1 cellular context compared by ENCODE assay signal in genomic region chr16:3021449-3022207, GRCh38.
TF ChIP-seq lines count a peak whose summit lies in the region.

No MANE protein-coding gene starts in this region.

TF ChIP-seq in K562, 482 proteins besides CTCF, POLR2A, EP300 and RAD21 (continued from another document and continues in another):
- TF ChIP-seq ZNF609 (CRISPR knock-in tag; IDR thresholded peaks at IDR 0.05; ENCODE audit: borderline replicate concordance) (no peak), HNRNPUL1 (IDR thresholded peaks at IDR 0.05; ENCODE audit: low read length) (no peak), NKRF (IDR thresholded peaks at IDR 0.05; ENCODE audit: borderline replicate concordance) (0 out of 2 replicates have a peak, but pooled peaks have one; percentile 4), STAT6 (CRISPR knock-in tag; IDR thresholded peaks at IDR 0.05) (no peak), MAZ (CRISPR knock-in tag; conservative IDR thresholded peaks at IDR 0.05 in 1 of 2, IDR thresholded peaks at IDR 0.05 in 1 of 2) (peak; percentile 11 to 68; a peak in 2 of 4 replicates), ZMIZ1 (IDR thresholded peaks at IDR 0.05; ENCODE audit: low read depth in 2 of 2, low read length in 2 of 2) (0 out of 4 replicates have a peak, but pooled peaks of 1 of the 2 experiments have one; percentile 8), ETV6 (IDR thresholded peaks at IDR 0.05; ENCODE audit: borderline replicate concordance in 1 of 2, low read depth in 2 of 2, low read length in 1 of 2) (no peak), ETV6 (CRISPR knock-in tag; IDR thresholded peaks at IDR 0.05; ENCODE audit: borderline replicate concordance) (no peak), ZNF592 (IDR thresholded peaks at IDR 0.05) (0 out of 2 replicates have a peak, but pooled peaks have one; percentile 27), CREB1 (IDR thresholded peaks at IDR 0.05) (no peak), CREB1 (CRISPR knock-in tag; IDR thresholded peaks at IDR 0.05) (0 out of 2 replicates have a peak, but pooled peaks have one; percentile 14), ZNF24 (IDR thresholded peaks at IDR 0.05) (0 out of 2 replicates have a peak, but pooled peaks have one; percentile 11), HLTF (IDR thresholded peaks at IDR 0.05) (no peak), FOXO4 (CRISPR knock-in tag; IDR thresholded peaks at IDR 0.05) (no peak), HDAC2 (IDR thresholded peaks at IDR 0.05) (0 out of 2 replicates have a peak, but pooled peaks have one; percentile 29), DIDO1 (tag; IDR thresholded peaks at IDR 0.05; ENCODE audit: low read depth) (no peak), MIER1 (IDR thresholded peaks at IDR 0.05; ENCODE audit: low read depth) (no peak), C11orf30 (IDR thresholded peaks at IDR 0.05; ENCODE audit: low read depth) (0 out of 2 replicates have a peak, but pooled peaks have one; percentile 15), EGR1 (conservative IDR thresholded peaks at IDR 0.05) (peak; percentile 59), USF1 (CRISPR knock-in tag; IDR thresholded peaks at IDR 0.05) (peak; percentile 36), ID3 (CRISPR knock-in tag; IDR thresholded peaks at IDR 0.05) (no peak), ID3 (tag; IDR thresholded peaks at IDR 0.05) (0 out of 2 replicates have a peak, but pooled peaks have one; percentile 36), CBFA2T3 (IDR thresholded peaks at IDR 0.05) (no peak), POLR2B (IDR thresholded peaks at IDR 0.05; ENCODE audit: low read depth, partially characterized antibody) (no peak), E2F8 (IDR thresholded peaks at IDR 0.05; ENCODE audit: low read depth, partially characterized antibody) (no peak)
